ENCODE assay signal across 16 cellular contexts in genomic region chr7:149420006-149420405, GRCh38. TPM values are rescaled to one million over a fixed set of nuclear protein-coding genes. Genes with fewer than 3 reads are reported as not detected.
DNase-seq lines count a peak whose midpoint lies in the region; ATAC-seq and TF ChIP-seq lines count a peak whose summit lies in the region.
"Had no signal": no experiment of that assay in that cellular context is flagged by ENCODE, and none has a peak within 500 bp of the region (broad histone marks: within the 10 kb centered on the region; RNA-seq: fewer than 3 reads in every experiment).

No MANE protein-coding gene starts in this region.

- H3K9ac ChIP-seq in neuronal stem cell (ENCODE audit: low read depth, low read length, poor library complexity): no peak overlapping the region
- H3K9ac ChIP-seq: KMS-11 had no signal

- H2AFZ ChIP-seq in neuronal stem cell (ENCODE audit: low read length): no peak overlapping the region

- H2BK5ac ChIP-seq in neuronal stem cell (ENCODE audit: low read length): no peak overlapping the region

- H3K4me1 ChIP-seq in neuronal stem cell (ENCODE audit: control insufficient read depth in 2 of 2, insufficient read depth in 1 of 2, low read depth in 1 of 2, low read length in 2 of 2): no peaks in the 10 kb centered on the region

- H2BK15ac ChIP-seq in neuronal stem cell (ENCODE audit: low read length): no peak overlapping the region

- H3K9me3 Mint-ChIP-seq in T-helper 2 cell treated with Interferon-gamma antibody and Interleukin-4, amounts not matched to agents 5 μg/mL and 100 μg/mL, for 36 hours: no peaks in the 10 kb centered on the region
- no peaks in the 10 kb centered on the region for H3K9me3 Mint-ChIP-seq in mesothelial cell of epicardium

- no peak overlapping the region for H3K18ac ChIP-seq in neuronal stem cell (ENCODE audit: low read length)

- no peak overlapping the region for H4K8ac ChIP-seq in neuronal stem cell (ENCODE audit: low read depth, low read length)

- peaks cover 0 to 11% (median 7%) of the 10 kb centered on the region in 3 experiments for H3K27me3 ChIP-seq in neuronal stem cell (ENCODE audit: control insufficient read depth in 3 of 3, insufficient read depth in 3 of 3, low read depth in 1 of 3, low read length in 3 of 3)

- H3K27ac ChIP-seq in neuronal stem cell (replicated peaks; ENCODE audit: low read length): no peak overlapping the region
- H3K27ac ChIP-seq: KMS-11 had no signal

- ATAC-seq in T-helper 17 cell (no peak), GM19035 (IDR thresholded peaks at IDR 0.05; ENCODE audit: unreplicated experiment) (no peak), omental fat pad (ENCODE audit: low FRiP score) (no peak)
- ATAC-seq: GM12878 had no signal

- H3K4me3 Mint-ChIP-seq in T-helper 2 cell treated with Interferon-gamma antibody and Interleukin-4, amounts not matched to agents 5 μg/mL and 100 μg/mL, for 36 hours: peak overlapping the region; percentile 21
- H3K4me3 Mint-ChIP-seq in T-helper 17 cell (peak overlapping the region; percentile 76), mesothelial cell of epicardium (peak overlapping the region; percentile 35)

- H2BK12ac ChIP-seq in neuronal stem cell (ENCODE audit: low read length): no peak overlapping the region

- H2BK120ac ChIP-seq in neuronal stem cell (ENCODE audit: low read depth, low read length): no peak overlapping the region

- WGBS in neuronal stem cell (ENCODE audit: extremely low coverage in 2 of 2, insufficient read length in 2 of 2, insufficient replicate concordance in 1 of 2), 2 donors: no CpG with 5 or more reads among the region's 3 CpGs

- H3K36me3 ChIP-seq in neuronal stem cell (replicated peaks in 1 of 2; ENCODE audit: control insufficient read depth in 2 of 2, insufficient read depth in 2 of 2, low read length in 2 of 2): no peaks in the 10 kb centered on the region

- peaks cover 21% of the 10 kb centered on the region for H3K27me3 Mint-ChIP-seq in T-helper 2 cell treated with Interferon-gamma antibody and Interleukin-4, amounts not matched to agents 5 μg/mL and 100 μg/mL, for 36 hours (ENCODE audit: low read depth)
- peaks cover 7% of the 10 kb centered on the region for H3K27me3 Mint-ChIP-seq in T-helper 17 cell
- no peaks in the 10 kb centered on the region for H3K27me3 Mint-ChIP-seq in mesothelial cell of epicardium (ENCODE audit: low read depth)

- H4K91ac ChIP-seq in neuronal stem cell (ENCODE audit: low read depth, low read length, poor library complexity): no peak overlapping the region

- no peak for DNase-seq in T-helper 2 cell treated with Interferon-gamma antibody and Interleukin-4, amounts not matched to agents 5 μg/mL and 100 μg/mL, for 36 hours (ENCODE audit: low spot score)
- DNase-seq in T-helper 2 cell (no peak), T-helper 17 cell (no peak), mesothelial cell of epicardium (ENCODE audit: low spot score in 2 of 2, unreplicated experiment in 2 of 2) (no peak), neuronal stem cell (ENCODE audit: low spot score) (no peak), NCI-H526 treated with DMSO at 0.1 percent for 48 hours (lab: John Stamatoyannopoulos, UW) (no peak), omental fat pad (ENCODE audit: low spot score) (no peak)
- DNase-seq: 8988T, GDM1, NCI-H1048, NCI-H1436 treated with DMSO at 0.1 percent for 48 hours, NCI-H2081, NCI-H510A treated with DMSO at 0.1 percent for 48 hours had no signal

- no peaks in the 10 kb centered on the region for H3K79me1 ChIP-seq in neuronal stem cell (ENCODE audit: low read depth, low read length)

- H3K27ac Mint-ChIP-seq in T-helper 2 cell treated with Interferon-gamma antibody and Interleukin-4, amounts not matched to agents 5 μg/mL and 100 μg/mL, for 36 hours: no peak overlapping the region
- H3K27ac Mint-ChIP-seq in T-helper 17 cell (peak overlapping the region; percentile 85), mesothelial cell of epicardium (no peak overlapping the region)

- no peak overlapping the region for H3K4me3 ChIP-seq in neuronal stem cell (ENCODE audit: low read length in 2 of 2)
- H3K4me3 ChIP-seq: GM12878 had no signal

- H3K9me3 ChIP-seq in T-helper 17 cell (ENCODE audit: control insufficient read depth, low read length, poor library complexity, severe bottlenecking) (no peaks in the 10 kb centered on the region), neuronal stem cell (replicated peaks in 1 of 2; ENCODE audit: control insufficient read depth in 2 of 2, insufficient read depth in 1 of 2, low read depth in 1 of 2, low read length in 2 of 2) (peaks cover 0 to 2% of the 10 kb centered on the region in 2 donors)

- no peak overlapping the region for H3K4me2 ChIP-seq in neuronal stem cell (ENCODE audit: insufficient read depth, low read length, poor library complexity, severe bottlenecking)
- H3K4me2 ChIP-seq: KMS-11 had no signal

- TF ChIP-seq CTCF in mesothelial cell of epicardium (IDR thresholded peaks at IDR 0.05; ENCODE audit: unreplicated experiment) (no peak), omental fat pad (IDR thresholded peaks at IDR 0.05) (no peak)

- H3K14ac ChIP-seq in neuronal stem cell (ENCODE audit: low read length): peak overlapping the region; percentile 58

- H3K4me1 Mint-ChIP-seq in T-helper 2 cell treated with Interferon-gamma antibody and Interleukin-4, amounts not matched to agents 5 μg/mL and 100 μg/mL, for 36 hours (ENCODE audit: low read depth): peaks cover 5% of the 10 kb centered on the region
- H3K4me1 Mint-ChIP-seq in T-helper 17 cell (peaks cover 7% of the 10 kb centered on the region), mesothelial cell of epicardium (peaks cover 3% of the 10 kb centered on the region)

- H3K23ac ChIP-seq in neuronal stem cell (ENCODE audit: low read depth, low read length, poor library complexity): no peak overlapping the region

- H2AK5ac ChIP-seq in neuronal stem cell (ENCODE audit: low read depth, low read length): peak overlapping the region; percentile 63

- H3K4ac ChIP-seq in neuronal stem cell (ENCODE audit: low read length): no peak overlapping the region

- H3K36me3 Mint-ChIP-seq in T-helper 2 cell treated with Interferon-gamma antibody and Interleukin-4, amounts not matched to agents 5 μg/mL and 100 μg/mL, for 36 hours (ENCODE audit: low read depth): no peaks in the 10 kb centered on the region
- no peaks in the 10 kb centered on the region for H3K36me3 Mint-ChIP-seq in T-helper 17 cell (ENCODE audit: low read depth)
- no peaks in the 10 kb centered on the region for H3K36me3 Mint-ChIP-seq in mesothelial cell of epicardium

RNA-seq across cellular contexts. Expression of gene ZNF777, which starts 40.9 kb away (rescaled TPM):
- 10 to 100 TPM; 12.7 to 16.5 TPM for total RNA-seq in T-helper 17 cell
- 18.5 to 20.0 TPM (median 18.9 TPM) in 3 replicates for total RNA-seq in mesothelial cell of epicardium
- polyA plus RNA-seq in neuronal stem cell (2013, experiment 1 of 2): 11.3 TPM
- polyA plus RNA-seq in neuronal stem cell (2013, experiment 2 of 2): 10.9 TPM
- 10 to 100 TPM in 1 of 4 donors, 1 to 10 TPM in 3; 5.4 to 11.8 (median 5.9) TPM for total RNA-seq in omental fat pad

Comparison
In these comparisons a context has a peak if more than half of its experiments do, and no peak if none do; other contexts are left out.
1. H3K4me3 Mint-ChIP-seq: peak in every context shown above with its lines; median percentile 76 in T-helper 17 cell; 35 in mesothelial cell of epicardium; 21 in T-helper 2 cell treated with Interferon-gamma antibody and Interleukin-4, amounts not matched to agents 5 μg/mL and 100 μg/mL, for 36 hours.